ENCODE assay signal across 19 cellular contexts in the genomic region with DNA sequence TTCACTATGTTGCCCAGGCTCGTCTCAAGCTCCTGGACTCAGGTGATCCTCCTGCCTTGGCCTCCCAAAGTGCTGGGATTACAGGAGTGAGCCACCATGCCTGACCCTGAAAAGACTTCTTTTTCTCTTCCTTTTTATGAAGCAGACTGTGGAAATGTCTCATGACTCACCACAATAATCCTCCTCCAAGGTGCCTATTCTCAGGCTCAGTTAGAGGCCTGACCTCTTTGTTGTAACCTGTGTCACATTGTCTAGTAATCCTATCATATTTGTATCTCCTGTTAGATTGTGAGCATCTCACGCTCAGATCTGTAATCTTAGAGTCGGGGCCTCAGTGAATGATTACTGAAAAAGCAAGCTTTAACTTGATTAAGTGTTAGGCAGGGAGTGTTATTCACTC.
"Had no signal": no experiment of that assay in that cellular context is flagged by ENCODE, and none has a peak within 500 bp of the region (broad histone marks: within the 10 kb centered on the region; RNA-seq: fewer than 3 reads in every experiment).

No MANE protein-coding gene starts in this region.

- H3K4me3 Mint-ChIP-seq: natural killer cell treated with Interleukin-12 subunit alpha and Interleukin-12 subunit beta and Interleukin-15 and Interleukin-18, amount 100 ng/mL, for 72 hours had no signal

- DNase-seq: dorsolateral prefrontal cortex; effector CD8-positive, alpha-beta T cell; glutamatergic neuron; left colon; left ventricle myocardium superior; mesenchymal stem cell; midbrain; occipital lobe; pancreas; right cardiac atrium; small intestine; stimulated activated CD4-positive, alpha-beta T cell treated with anti-CD3 and anti-CD28 coated beads, Interleukin-12 subunit alpha, Interleukin-12 subunit beta, amount 100 ng/mL, for 4 hours; stimulated activated naive CD4-positive, alpha-beta T cell; stomach; substantia nigra; transverse colon had no signal

- H3K27ac Mint-ChIP-seq: natural killer cell treated with Interleukin-12 subunit alpha and Interleukin-12 subunit beta and Interleukin-15 and Interleukin-18, amount 100 ng/mL, for 72 hours; progenitor cell of endocrine pancreas had no signal

- H3K36me3 Mint-ChIP-seq: natural killer cell treated with Interleukin-12 subunit alpha and Interleukin-12 subunit beta and Interleukin-15 and Interleukin-18, amount 100 ng/mL, for 72 hours had no signal

- ATAC-seq: gastroesophageal sphincter; left colon; left ventricle myocardium superior; natural killer cell treated with Interleukin-12 subunit alpha and Interleukin-12 subunit beta and Interleukin-15 and Interleukin-18, amount 100 ng/mL, for 72 hours; pancreas; right cardiac atrium had no signal

- H3K9me3 Mint-ChIP-seq: natural killer cell treated with Interleukin-12 subunit alpha and Interleukin-12 subunit beta and Interleukin-15 and Interleukin-18, amount 100 ng/mL, for 72 hours had no signal
